Comparison of ENCODE assay signal across 10 cellular contexts in the genomic region with DNA sequence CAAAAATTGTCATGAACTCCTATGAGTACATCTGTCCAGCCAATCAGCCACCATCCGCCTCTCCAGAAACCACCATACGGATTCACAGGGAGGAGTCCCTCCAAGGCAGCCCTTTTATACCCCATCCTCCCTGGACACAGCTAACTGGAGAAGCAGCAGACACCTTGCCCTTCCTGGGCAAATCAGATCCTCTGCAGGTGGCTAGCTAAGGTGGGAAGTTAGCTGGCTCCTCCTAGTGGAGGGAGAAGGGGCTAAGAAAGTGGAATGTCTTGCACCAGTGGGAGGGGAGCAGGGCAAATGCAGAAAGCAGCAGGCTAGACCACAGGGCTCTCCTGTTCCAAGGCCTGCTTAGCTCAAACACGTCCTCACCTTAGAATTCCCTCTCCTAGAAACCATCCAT.
DNase-seq lines count a peak whose midpoint lies in the region; ATAC-seq and TF ChIP-seq lines count a peak whose summit lies in the region.
"Had no signal": no experiment of that assay in that cellular context is flagged by ENCODE, and none has a peak within 500 bp of the region (broad histone marks: within the 10 kb centered on the region; RNA-seq: fewer than 3 reads in every experiment).

No MANE protein-coding gene starts in this region.

- no peak overlapping the region for H3K4me3 ChIP-seq in GM12865 (ENCODE audit: low read depth, low read length)

- in situ Hi-C loops in ACHN (cut with HindIII; ENCODE audit: low pct_ligation_motif_present, low pct_unique_long_range_greater_than_20kb, low sequenced_read_pairs): no loop called here

- TF ChIP-seq CTCF in GM12865 (IDR thresholded peaks at IDR 0.05; ENCODE audit: insufficient read depth, low read depth, low read length, missing control alignments): peak; percentile 36

- DNase-seq in ACHN (peak; percentile 9), GM12865 (ENCODE audit: low read depth) (peak; percentile 24), NCI-H69 (lab: John Stamatoyannopoulos, UW) (peak; percentile 9), ecto neural progenitor cell (ENCODE audit: low spot score) (peak; percentile 32)
- DNase-seq in stimulated activated CD4-positive, alpha-beta T cell treated with anti-CD3 and anti-CD28 coated beads, Interleukin-12 subunit alpha, Interleukin-12 subunit beta, amount 100 ng/mL, for 4 hours: no peak
- DNase-seq: NCI-H226, T-helper 1 cell had no signal

- ATAC-seq in GM18870 (IDR thresholded peaks at IDR 0.05; ENCODE audit: unreplicated experiment) (no peak), HG03135 (IDR thresholded peaks at IDR 0.05; ENCODE audit: unreplicated experiment) (no peak), HG03039 (IDR thresholded peaks at IDR 0.05; ENCODE audit: unreplicated experiment) (no peak)
